1 cellular context compared by ENCODE assay signal in genomic region chr11:61479360-61480058, GRCh38.
TF ChIP-seq lines count a peak whose summit lies in the region.

No MANE protein-coding gene starts in this region.

TF ChIP-seq in WTC11, 78 proteins besides CTCF, POLR2A, EP300 and RAD21:
- peak; percentile 75; the same call in 1 of the 2 replicates for TF ChIP-seq HMGA2 (CRISPR knock-in tag; IDR thresholded peaks at IDR 0.05)
